In genomic region chr7:154304231-154304630, GRCh38 we compare ENCODE assay signal across 14 cellular contexts.
"Had no signal": no experiment of that assay in that cellular context is flagged by ENCODE, and none has a peak within 500 bp of the region (broad histone marks: within the 10 kb centered on the region; RNA-seq: fewer than 3 reads in every experiment).

No MANE protein-coding gene starts in this region.

- H3K4me3 ChIP-seq: left lung, mucosa of descending colon had no signal

- H3K36me3 ChIP-seq: left lung had no signal

- DNase-seq: activated B cell treated with CpG ODN at 0.5 μM for 24 hours; activated CD4-positive, alpha-beta T cell treated with anti-CD3 and anti-CD28 coated beads, Interleukin-2, amount 10 ng/mL, durations not matched to agents 24 days and 14 days; activated naive CD4-positive, alpha-beta T cell treated with anti-CD3 and anti-CD28 coated beads for 36 hours; cortex of kidney; glutamatergic neuron; islet precursor cell; left lung; mucosa of descending colon; naive thymus-derived CD8-positive, alpha-beta T cell; stimulated activated CD4-positive, alpha-beta T cell treated with anti-CD3 and anti-CD28 coated beads, Interleukin-12 subunit alpha, Interleukin-12 subunit beta, amount 100 ng/mL, for 4 hours; stimulated activated naive CD4-positive, alpha-beta T cell; trophoblast cell had no signal

- H3K27ac Mint-ChIP-seq: activated B cell treated with CpG ODN at 0.5 μM for 24 hours; activated CD4-positive, alpha-beta T cell treated with anti-CD3 and anti-CD28 coated beads, Interleukin-2, amount 10 ng/mL, durations not matched to agents 24 days and 14 days; activated naive CD4-positive, alpha-beta T cell treated with anti-CD3 and anti-CD28 coated beads for 36 hours; activated T-helper 1 cell treated with anti-CD3 and anti-CD28 coated beads, Interleukin-12 subunit alpha, Interleukin-12 subunit beta, Interleukin-2, Interleukin-4 antibody, amounts not matched to agents 30 ng/mL and 10 ng/mL and 1 ng/mL, durations not matched to agents 14 hours and 24 hours and 36 hours; naive thymus-derived CD8-positive, alpha-beta T cell; T-helper 1 cell treated with Interleukin-12 subunit alpha and Interleukin-12 subunit beta and Interleukin-4 antibody, amounts not matched to agents 30 μg/mL and 1 μg/mL, for 36 hours had no signal

- H3K4me1 ChIP-seq: left lung had no signal

- H3K9me3 ChIP-seq: left lung, mucosa of descending colon had no signal

- H3K9me3 Mint-ChIP-seq: activated naive CD4-positive, alpha-beta T cell treated with anti-CD3 and anti-CD28 coated beads for 36 hours had no signal

- H3K4me3 Mint-ChIP-seq: activated B cell treated with CpG ODN at 0.5 μM for 24 hours; activated CD4-positive, alpha-beta T cell treated with anti-CD3 and anti-CD28 coated beads, Interleukin-2, amount 10 ng/mL, durations not matched to agents 24 days and 14 days; activated naive CD4-positive, alpha-beta T cell treated with anti-CD3 and anti-CD28 coated beads for 36 hours; activated T-helper 1 cell treated with anti-CD3 and anti-CD28 coated beads, Interleukin-12 subunit alpha, Interleukin-12 subunit beta, Interleukin-2, Interleukin-4 antibody, amounts not matched to agents 30 ng/mL and 10 ng/mL and 1 ng/mL, durations not matched to agents 14 hours and 24 hours and 36 hours; naive thymus-derived CD8-positive, alpha-beta T cell; T-helper 1 cell treated with Interleukin-12 subunit alpha and Interleukin-12 subunit beta and Interleukin-4 antibody, amounts not matched to agents 30 μg/mL and 1 μg/mL, for 36 hours had no signal

- H3K36me3 Mint-ChIP-seq: naive thymus-derived CD8-positive, alpha-beta T cell had no signal

- H3K27me3 Mint-ChIP-seq: activated B cell treated with CpG ODN at 0.5 μM for 24 hours had no signal

- H3K4me1 Mint-ChIP-seq: activated B cell treated with CpG ODN at 0.5 μM for 24 hours; activated CD4-positive, alpha-beta T cell treated with anti-CD3 and anti-CD28 coated beads, Interleukin-2, amount 10 ng/mL, durations not matched to agents 24 days and 14 days; naive thymus-derived CD8-positive, alpha-beta T cell had no signal

- ATAC-seq: left lung; mucosa of descending colon; naive thymus-derived CD8-positive, alpha-beta T cell had no signal

- H3K27ac ChIP-seq: left lung had no signal
